In genomic region chr7:2037301-2037804, GRCh38 we compare ENCODE assay signal across 11 cellular contexts.
DNase-seq lines count a peak whose midpoint lies in the region; ATAC-seq, FAIRE-seq and TF ChIP-seq lines count a peak whose summit lies in the region.
"Had no signal": no experiment of that assay in that cellular context is flagged by ENCODE, and none has a peak within 500 bp of the region (broad histone marks: within the 10 kb centered on the region; RNA-seq: fewer than 3 reads in every experiment).

No MANE protein-coding gene starts in this region.

- peaks cover 10% of the 10 kb centered on the region for H3K36me3 Mint-ChIP-seq in activated CD4-positive, alpha-beta T cell treated with anti-CD3 and anti-CD28 coated beads, Interleukin-2, amount 10 ng/mL, durations not matched to agents 24 days and 14 days (ENCODE audit: low read depth)
- H3K36me3 Mint-ChIP-seq in activated naive CD4-positive, alpha-beta T cell treated with anti-CD3 and anti-CD28 coated beads, Interleukin-2, amount 50 U/mL, for 72 hours: peaks cover 0 to 12% of the 10 kb centered on the region in 2 donors

- TF ChIP-seq CTCF in kidney (IDR thresholded peaks at IDR 0.05; ENCODE audit: borderline replicate concordance, extremely low read depth, insufficient read depth): no peak
- no peak for TF ChIP-seq CTCF in RWPE1 (conservative IDR thresholded peaks at IDR 0.05; ENCODE audit: low read depth)

- no peak overlapping the region for H3K27ac ChIP-seq in kidney (ENCODE audit: low read depth in 2 of 2, low read length in 2 of 2)
- no peak overlapping the region for H3K27ac ChIP-seq in stomach smooth muscle (ENCODE audit: low read length)
- no peak overlapping the region for H3K27ac ChIP-seq in RWPE1

- H3K27me3 ChIP-seq in stomach smooth muscle (ENCODE audit: control insufficient read depth in 1 of 2, insufficient read depth in 2 of 2, low read length in 2 of 2): no peaks in the 10 kb centered on the region
- H3K27me3 ChIP-seq: transverse colon had no signal

- peak overlapping the region in 1 of 2 donors; percentile 47 for H3K4me3 ChIP-seq in kidney (ENCODE audit: low read length in 2 of 2)
- H3K4me3 ChIP-seq in stomach smooth muscle (ENCODE audit: low read length in 2 of 2): peak overlapping the region; percentile 27 to 66

- H3K9me3 ChIP-seq in kidney (ENCODE audit: control insufficient read depth in 1 of 2, low read length in 2 of 2) (no peaks in the 10 kb centered on the region), stomach smooth muscle (ENCODE audit: control insufficient read depth in 2 of 2, low read length in 2 of 2) (no peaks in the 10 kb centered on the region)
- H3K9me3 ChIP-seq: transverse colon had no signal

- peaks cover 44% of the 10 kb centered on the region for H3K4me1 Mint-ChIP-seq in activated CD4-positive, alpha-beta T cell treated with anti-CD3 and anti-CD28 coated beads, Interleukin-2, amount 10 ng/mL, durations not matched to agents 24 days and 14 days

- POLR2A ChIA-PET in RWPE1 (lab: Yijun Ruan, JAX; ENCODE audit: low non-redundant PET): no interaction called here

- no peak for FAIRE-seq in kidney (lab: Jason Lieb, UNC)

- peak; percentile 72 to 78 for ATAC-seq in activated naive CD4-positive, alpha-beta T cell treated with anti-CD3 and anti-CD28 coated beads, Interleukin-2, amount 50 U/mL, for 72 hours

- H3K9me3 Mint-ChIP-seq in activated CD4-positive, alpha-beta T cell treated with anti-CD3 and anti-CD28 coated beads, Interleukin-2, amount 10 ng/mL, durations not matched to agents 24 days and 14 days: no peaks in the 10 kb centered on the region
- no peaks in the 10 kb centered on the region for H3K9me3 Mint-ChIP-seq in activated naive CD4-positive, alpha-beta T cell treated with anti-CD3 and anti-CD28 coated beads, Interleukin-2, amount 50 U/mL, for 72 hours

- peak overlapping the region; percentile 86 for H3K4me3 Mint-ChIP-seq in activated CD4-positive, alpha-beta T cell treated with anti-CD3 and anti-CD28 coated beads, Interleukin-2, amount 10 ng/mL, durations not matched to agents 24 days and 14 days

- H3K4me1 ChIP-seq in kidney (ENCODE audit: control insufficient read depth in 1 of 2, insufficient read depth in 1 of 2, low read depth in 1 of 2, low read length in 2 of 2) (peaks cover 0 to 7% of the 10 kb centered on the region in 2 donors), stomach smooth muscle (ENCODE audit: control insufficient read depth, insufficient read depth, low read length) (peaks cover 3% of the 10 kb centered on the region)

- intact Hi-C loops in activated CD4-positive, alpha-beta T cell treated with anti-CD3 and anti-CD28 coated beads, Interleukin-2, amount 10 ng/mL, durations not matched to agents 24 days and 14 days (cut with micrococcal nuclease): loop anchor here (5.0 kb wide), 2 partner anchors 95 to 115 kb away; no protein-coding TSS in a partner anchor
- intact Hi-C loops in kidney (cut with DNase I): no loop called here

- peak overlapping the region; percentile 73 for H3K27ac Mint-ChIP-seq in activated CD4-positive, alpha-beta T cell treated with anti-CD3 and anti-CD28 coated beads, Interleukin-2, amount 10 ng/mL, durations not matched to agents 24 days and 14 days
- peak overlapping the region; percentile 50 to 91 for H3K27ac Mint-ChIP-seq in activated naive CD4-positive, alpha-beta T cell treated with anti-CD3 and anti-CD28 coated beads, Interleukin-2, amount 50 U/mL, for 72 hours

- peaks cover 0 to 2% of the 10 kb centered on the region in 2 donors for H3K36me3 ChIP-seq in kidney (ENCODE audit: control insufficient read depth in 1 of 2, insufficient read depth in 2 of 2, low read length in 2 of 2)
- H3K36me3 ChIP-seq in stomach smooth muscle (ENCODE audit: control insufficient read depth in 2 of 2, insufficient read depth in 2 of 2, low read length in 2 of 2): no peaks in the 10 kb centered on the region

- H3K9ac ChIP-seq in kidney (ENCODE audit: low read length in 2 of 2) (no peak overlapping the region), stomach smooth muscle (ENCODE audit: low read length in 2 of 2) (peak overlapping the region; percentile 15 to 55)

- H3K27me3 Mint-ChIP-seq in activated CD4-positive, alpha-beta T cell treated with anti-CD3 and anti-CD28 coated beads, Interleukin-2, amount 10 ng/mL, durations not matched to agents 24 days and 14 days: peaks cover 3% of the 10 kb centered on the region

- DNase-seq in activated CD4-positive, alpha-beta T cell treated with anti-CD3 and anti-CD28 coated beads, Interleukin-2, amount 10 ng/mL, durations not matched to agents 24 days and 14 days: peak; percentile 66
- DNase-seq in activated CD4-positive, alpha-beta T cell treated with anti-CD3 and anti-CD28 coated beads, Interleukin-2, amount 50 U/mL, for 1 hour: no peak
- DNase-seq in activated naive CD4-positive, alpha-beta T cell treated with anti-CD3 and anti-CD28 coated beads, Interleukin-2, amount 50 U/mL, for 72 hours (ENCODE audit: low spot score in 2 of 2): peak; percentile 22 to 47
- DNase-seq in kidney (peak; percentile 48), SIG-M5 treated with dmso at 0.1 percent for 504 hours (lab: John Stamatoyannopoulos, UW; ENCODE audit: unreplicated experiment) (no peak), dedifferentiated amniotic fluid mesenchymal stem cell (ENCODE audit: extremely low spot score) (no peak), RWPE1 (ENCODE audit: low spot score) (no peak)
- DNase-seq: caudate nucleus, midbrain, transverse colon had no signal

- CTCF ChIA-PET in RWPE1 (lab: Yijun Ruan, JAX): interaction anchor here (1.0 kb wide), 1 partner anchor 8 kb away, joined by 4 read pairs; no protein-coding TSS in a partner anchor

Comparison
In these comparisons a context has a peak if more than half of its experiments do, and no peak if none do; other contexts are left out.
1. DNase-seq: peak in activated CD4-positive, alpha-beta T cell treated with anti-CD3 and anti-CD28 coated beads, Interleukin-2, amount 10 ng/mL, durations not matched to agents 24 days and 14 days (single experiment), activated naive CD4-positive, alpha-beta T cell treated with anti-CD3 and anti-CD28 coated beads, Interleukin-2, amount 50 U/mL, for 72 hours (2 of 2) and kidney (single experiment); none in activated CD4-positive, alpha-beta T cell treated with anti-CD3 and anti-CD28 coated beads, Interleukin-2, amount 50 U/mL, for 1 hour (single experiment), SIG-M5 treated with dmso at 0.1 percent for 504 hours (single experiment), dedifferentiated amniotic fluid mesenchymal stem cell (single experiment) and RWPE1 (single experiment).
2. H3K9ac ChIP-seq: peak in stomach smooth muscle (2 of 2); none in kidney (0 of 2).